Comparison of ENCODE assay signal across 9 cellular contexts in the genomic region with DNA sequence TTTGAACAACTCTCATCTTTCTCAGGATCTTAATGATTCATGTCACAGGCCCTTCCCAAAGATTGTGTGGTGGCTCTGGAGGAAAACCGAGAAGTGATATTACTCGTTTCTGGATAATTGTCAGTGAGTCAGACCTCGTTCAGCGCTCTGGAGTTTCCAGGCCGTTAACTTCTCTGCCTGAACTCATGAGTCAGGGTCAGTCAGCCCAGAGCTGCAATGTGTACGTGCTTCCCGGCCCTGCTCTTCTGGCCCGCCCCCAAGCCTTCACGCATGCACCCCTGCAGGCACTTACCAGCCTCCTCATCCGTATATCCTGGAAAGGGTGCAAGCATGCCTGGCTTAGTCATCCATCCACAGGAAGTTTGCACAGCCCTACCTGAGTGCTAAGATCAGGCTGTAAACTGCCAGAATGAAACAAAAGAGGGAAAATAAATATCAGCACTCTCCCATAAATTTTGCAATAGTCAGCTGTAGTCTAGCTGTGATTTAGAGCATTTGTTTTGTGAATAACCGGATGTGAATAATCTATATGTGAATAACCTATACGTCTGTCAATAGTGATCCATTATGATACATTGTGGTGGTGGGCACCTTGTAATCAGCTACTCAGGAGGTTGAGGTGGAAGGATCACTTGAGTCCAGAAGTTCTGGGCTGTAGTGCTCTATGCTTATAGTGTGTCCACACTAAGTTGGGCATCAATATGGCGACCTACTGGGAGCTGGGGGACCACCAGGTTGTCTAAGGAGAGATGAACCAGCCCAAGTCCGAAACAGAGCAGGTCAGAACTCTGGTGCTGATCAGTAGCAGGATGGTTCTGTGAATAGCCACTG. TPM values are rescaled to one million over a fixed set of nuclear protein-coding genes. Genes with fewer than 3 reads are reported as not detected.
DNase-seq lines count a peak whose midpoint lies in the region; ATAC-seq and TF ChIP-seq lines count a peak whose summit lies in the region.
"Had no signal": no experiment of that assay in that cellular context is flagged by ENCODE, and none has a peak within 500 bp of the region (broad histone marks: within the 10 kb centered on the region; RNA-seq: fewer than 3 reads in every experiment).

No MANE protein-coding gene starts in this region.

- peaks cover 12% of the 10 kb centered on the region for H3K4me1 Mint-ChIP-seq in activated CD4-positive, alpha-beta T cell treated with anti-CD3 and anti-CD28 coated beads, Interleukin-2, amount 10 ng/mL, durations not matched to agents 7 days and 5 days
- no peaks in the 10 kb centered on the region for H3K4me1 Mint-ChIP-seq in endodermal cell
- peaks cover 7% of the 10 kb centered on the region for H3K4me1 Mint-ChIP-seq in nephron

- POLR2A ChIA-PET in activated CD4-positive, alpha-beta T cell treated with anti-CD3 and anti-CD28 coated beads, Interleukin-2, amount 10 ng/mL, durations not matched to agents 7 days and 5 days (lab: Charles Lee), result no interaction called here

- ATAC-seq in HG02885 (IDR thresholded peaks at IDR 0.05; ENCODE audit: poor library complexity, unreplicated experiment), result no peak

- TF ChIP-seq CTCF in endodermal cell (conservative IDR thresholded peaks at IDR 0.05), result no peak
- no peak for TF ChIP-seq CTCF in nephron (IDR thresholded peaks at IDR 0.05; ENCODE audit: unreplicated experiment in 3 of 3)

- DNase-seq in activated CD4-positive, alpha-beta T cell treated with anti-CD3 and anti-CD28 coated beads for 48 hours, result peak; percentile 80
- DNase-seq in activated CD4-positive, alpha-beta T cell treated with anti-CD3 and anti-CD28 coated beads, Interleukin-2, amount 10 ng/mL, durations not matched to agents 7 days and 5 days, result no peak
- peak; percentile 98 for DNase-seq in HS-5 (ENCODE audit: low read depth)
- peak; percentile 37 for DNase-seq in RPMI8226
- DNase-seq in endodermal cell, result peak; percentile 66
- DNase-seq in effector CD4-positive, alpha-beta T cell, result no peak
- DNase-seq: activated naive CD8-positive, alpha-beta T cell treated with anti-CD3 and anti-CD28 coated beads, Interleukin-2, amount 10 ng/mL, durations not matched to agents 7 days and 5 days had no signal

- no peak overlapping the region for H3K4me3 Mint-ChIP-seq in activated CD4-positive, alpha-beta T cell treated with anti-CD3 and anti-CD28 coated beads, Interleukin-2, amount 10 ng/mL, durations not matched to agents 7 days and 5 days
- no peak overlapping the region for H3K4me3 Mint-ChIP-seq in endodermal cell
- H3K4me3 Mint-ChIP-seq in nephron, result no peak overlapping the region
- H3K4me3 Mint-ChIP-seq: activated naive CD8-positive, alpha-beta T cell treated with anti-CD3 and anti-CD28 coated beads, Interleukin-2, amount 10 ng/mL, durations not matched to agents 7 days and 5 days had no signal

- H3K36me3 ChIP-seq in endodermal cell (ENCODE audit: control insufficient read depth, insufficient read depth, low read length), result no peaks in the 10 kb centered on the region

- no peaks in the 10 kb centered on the region for H3K4me1 ChIP-seq in endodermal cell (ENCODE audit: control insufficient read depth, insufficient read depth, low read length)

- peaks cover 4% of the 10 kb centered on the region for H3K27me3 Mint-ChIP-seq in activated CD4-positive, alpha-beta T cell treated with anti-CD3 and anti-CD28 coated beads, Interleukin-2, amount 10 ng/mL, durations not matched to agents 7 days and 5 days
- no peaks in the 10 kb centered on the region for H3K27me3 Mint-ChIP-seq in endodermal cell (ENCODE audit: insufficient read depth)
- H3K27me3 Mint-ChIP-seq in nephron (ENCODE audit: low read depth), result no peaks in the 10 kb centered on the region

- no peaks in the 10 kb centered on the region for H3K36me3 Mint-ChIP-seq in activated CD4-positive, alpha-beta T cell treated with anti-CD3 and anti-CD28 coated beads, Interleukin-2, amount 10 ng/mL, durations not matched to agents 7 days and 5 days (ENCODE audit: low read depth)
- H3K36me3 Mint-ChIP-seq in endodermal cell (ENCODE audit: low read depth) (no peaks in the 10 kb centered on the region), nephron (ENCODE audit: low read depth) (no peaks in the 10 kb centered on the region)
- H3K36me3 Mint-ChIP-seq: activated naive CD8-positive, alpha-beta T cell treated with anti-CD3 and anti-CD28 coated beads, Interleukin-2, amount 10 ng/mL, durations not matched to agents 7 days and 5 days had no signal

- H3K27ac ChIP-seq in endodermal cell (ENCODE audit: low read depth, low read length), result no peak overlapping the region

- H3K27ac Mint-ChIP-seq in activated CD4-positive, alpha-beta T cell treated with anti-CD3 and anti-CD28 coated beads, Interleukin-2, amount 10 ng/mL, durations not matched to agents 7 days and 5 days, result no peak overlapping the region
- peak overlapping the region; percentile 66 for H3K27ac Mint-ChIP-seq in endodermal cell
- H3K27ac Mint-ChIP-seq in nephron, result peak overlapping the region; percentile 73 to 92 (median 87)
- H3K27ac Mint-ChIP-seq: activated naive CD8-positive, alpha-beta T cell treated with anti-CD3 and anti-CD28 coated beads, Interleukin-2, amount 10 ng/mL, durations not matched to agents 7 days and 5 days had no signal

- H3K9ac ChIP-seq in endodermal cell (ENCODE audit: extremely low read depth, low read length, poor library complexity, severe bottlenecking), result no peak overlapping the region

- CTCF ChIA-PET in activated CD4-positive, alpha-beta T cell treated with anti-CD3 and anti-CD28 coated beads, Interleukin-2, amount 10 ng/mL, durations not matched to agents 7 days and 5 days (lab: Charles Lee), result interaction anchor here (0.6 to 1.0 kb wide), 2 partner anchors 19 to 1741 kb away, joined by 3 to 4 read pairs; no protein-coding TSS in a partner anchor

- H3K4me3 ChIP-seq in endodermal cell (ENCODE audit: low read length), result no peak overlapping the region

- no peaks in the 10 kb centered on the region for H3K9me3 Mint-ChIP-seq in activated CD4-positive, alpha-beta T cell treated with anti-CD3 and anti-CD28 coated beads, Interleukin-2, amount 10 ng/mL, durations not matched to agents 7 days and 5 days
- no peaks in the 10 kb centered on the region for H3K9me3 Mint-ChIP-seq in endodermal cell
- H3K9me3 Mint-ChIP-seq in nephron, result no peaks in the 10 kb centered on the region
- H3K9me3 Mint-ChIP-seq: activated naive CD8-positive, alpha-beta T cell treated with anti-CD3 and anti-CD28 coated beads, Interleukin-2, amount 10 ng/mL, durations not matched to agents 7 days and 5 days had no signal

- WGBS in endodermal cell (ENCODE audit: insufficient coverage in 1 of 2, insufficient read length in 1 of 2), 2 experiments, result 68 to 69% methylated on average over 8 to 14 of the region's 14 CpGs

- no peaks in the 10 kb centered on the region for H3K9me3 ChIP-seq in endodermal cell (ENCODE audit: control insufficient read depth, low read length)

- H3K27me3 ChIP-seq in endodermal cell (ENCODE audit: control insufficient read depth, insufficient read depth, low read length, poor library complexity, severe bottlenecking), result no peaks in the 10 kb centered on the region

RNA-seq across cellular contexts. Expression of gene SEMA4B, which starts 35.3 kb away (rescaled TPM):
- total RNA-seq in activated CD4-positive, alpha-beta T cell treated with anti-CD3 and anti-CD28 coated beads, Interleukin-2, amount 10 ng/mL, durations not matched to agents 7 days and 5 days, result 10 to 100 TPM; 23.4 to 26.7 TPM
- total RNA-seq in endodermal cell, result 10 to 100 TPM; 25.1 to 33.1 TPM
- polyA plus RNA-seq in endodermal cell (2013, experiment 1 of 2), result 20.3 TPM
- 19.6 TPM for polyA plus RNA-seq in endodermal cell (2013, experiment 2 of 2)

Comparison
In these comparisons a context has a peak if more than half of its experiments do, and no peak if none do; other contexts are left out.
1. DNase-seq: peak in activated CD4-positive, alpha-beta T cell treated with anti-CD3 and anti-CD28 coated beads for 48 hours (single experiment), HS-5 (single experiment), RPMI8226 (single experiment) and endodermal cell (single experiment); none in activated CD4-positive, alpha-beta T cell treated with anti-CD3 and anti-CD28 coated beads, Interleukin-2, amount 10 ng/mL, durations not matched to agents 7 days and 5 days (single experiment) and effector CD4-positive, alpha-beta T cell (single experiment).